Comparison of ENCODE assay signal across 1 cellular context in the genomic region with DNA sequence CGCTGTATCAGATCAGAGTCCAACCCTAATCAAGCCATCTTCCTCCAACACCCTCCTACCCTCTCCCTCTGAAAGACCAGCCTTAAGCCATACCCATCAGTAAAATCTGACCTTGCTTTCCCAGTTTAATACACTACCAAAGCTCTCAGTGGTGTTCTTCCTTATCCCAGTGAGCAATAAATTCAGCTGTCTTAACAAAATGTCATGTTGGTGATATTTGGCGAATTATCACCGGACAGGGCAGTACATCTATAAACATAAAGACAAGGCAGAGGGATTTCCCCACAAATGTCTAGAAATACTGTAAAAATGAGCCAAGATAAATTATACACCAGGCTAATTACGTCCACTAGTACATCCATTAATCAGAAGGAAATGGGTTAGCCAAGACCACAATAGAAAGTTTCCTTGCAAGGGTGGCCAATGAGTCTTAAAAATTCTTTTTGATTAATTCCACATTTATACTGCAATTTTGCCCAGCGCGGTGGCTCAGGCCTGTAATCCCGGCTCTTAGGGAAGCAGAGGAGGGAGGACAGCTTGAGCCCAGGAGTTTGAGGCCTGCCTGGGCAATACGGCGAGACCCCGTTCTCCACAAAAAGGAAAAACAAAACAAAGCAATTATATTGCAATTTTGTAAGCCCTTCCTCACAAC.
TF ChIP-seq lines count a peak whose summit lies in the region.

No MANE protein-coding gene starts in this region.

TF ChIP-seq in HCT116, 20 proteins besides CTCF, POLR2A, EP300 and RAD21 (continued from another document):
- TF ChIP-seq ZNF274 (IDR thresholded peaks at IDR 0.05; ENCODE audit: low read depth, low read length) (no peak), SIN3A (IDR thresholded peaks at IDR 0.05; ENCODE audit: low read depth) (no peak), CEBPB (IDR thresholded peaks at IDR 0.05; ENCODE audit: low read depth) (no peak), ELF1 (IDR thresholded peaks at IDR 0.05; ENCODE audit: borderline replicate concordance, low read depth) (no peak), POLR2AphosphoS5 (IDR thresholded peaks at IDR 0.05; ENCODE audit: low read depth, low read length) (no peak), YY1 (IDR thresholded peaks at IDR 0.05; ENCODE audit: extremely low read depth, insufficient replicate concordance, low read depth, low read length) (no peak), EZH2 (IDR thresholded peaks at IDR 0.05) (no peak), SP1 (IDR thresholded peaks at IDR 0.05; ENCODE audit: low read depth) (no peak)
- TF ChIP-seq, protein P1, sequence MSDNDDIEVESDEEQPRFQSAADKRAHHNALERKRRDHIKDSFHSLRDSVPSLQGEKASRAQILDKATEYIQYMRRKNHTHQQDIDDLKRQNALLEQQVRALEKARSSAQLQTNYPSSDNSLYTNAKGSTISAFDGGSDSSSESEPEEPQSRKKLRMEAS (IDR thresholded peaks at IDR 0.05): no peak
